In genomic region chr19:1104452-1105216, GRCh38 we compare ENCODE assay signal across 8 cellular contexts. TPM values are rescaled to one million over a fixed set of nuclear protein-coding genes. Genes with fewer than 3 reads are reported as not detected.
A peak's percentile ranks its signal among the peaks of the same experiment; 100 is the strongest.
DNase-seq lines count a peak whose midpoint lies in the region; ATAC-seq, FAIRE-seq and TF ChIP-seq lines count a peak whose summit lies in the region.

No MANE protein-coding gene starts in this region.

- H3K9ac ChIP-seq in Karpas-422 (ENCODE audit: low read length) = peak overlapping the region; percentile 98

- H3K9me3 ChIP-seq in Karpas-422 (ENCODE audit: low read length) = no peaks in the 10 kb centered on the region
- H3K9me3 ChIP-seq in prostate gland = no peaks in the 10 kb centered on the region

- no peak overlapping the region for H3K27ac Mint-ChIP-seq in T-helper 1 cell treated with Interleukin-12 subunit alpha and Interleukin-12 subunit beta and Interleukin-4 antibody, amounts not matched to agents 30 μg/mL and 1 μg/mL, for 36 hours

- DNase-seq in D721Med (ENCODE audit: insufficient read length, low spot score) = peak; percentile 90
- DNase-seq in Karpas-422 = peak; percentile 90
- no peak for DNase-seq in astrocyte of the cerebellum (ENCODE audit: low read depth)
- DNase-seq in hepatic stellate cell (ENCODE audit: low spot score) = peak; percentile 75
- peak; percentile 60 for DNase-seq in prostate gland (ENCODE audit: low spot score)

- FAIRE-seq in D721Med (lab: Jason Lieb, UNC) = no peak

- H3K9me3 Mint-ChIP-seq in T-helper 1 cell treated with Interleukin-12 subunit alpha and Interleukin-12 subunit beta and Interleukin-4 antibody, amounts not matched to agents 30 μg/mL and 1 μg/mL, for 36 hours = peaks cover 4% of the 10 kb centered on the region

- peak overlapping the region; percentile 91 for H3K4me2 ChIP-seq in Karpas-422 (ENCODE audit: low read depth, low read length, poor library complexity, severe bottlenecking)

- H3K27ac ChIP-seq in Karpas-422 (ENCODE audit: low read length) (peak overlapping the region; percentile 77), prostate gland (peak overlapping the region; percentile 99)

- H3K27me3 ChIP-seq in Karpas-422 (ENCODE audit: low read length) (no peaks in the 10 kb centered on the region), prostate gland (replicated peaks; ENCODE audit: insufficient read depth) (no peaks in the 10 kb centered on the region)

- H4K20me1 ChIP-seq in Karpas-422 (ENCODE audit: insufficient read depth, low read depth, low read length) = peaks cover 5% of the 10 kb centered on the region; the same call in 1 of the 2 replicates

- no peak overlapping the region for H2AFZ ChIP-seq in Karpas-422 (ENCODE audit: low read length)

- H3K36me3 ChIP-seq in Karpas-422 (ENCODE audit: insufficient read depth, low read length) = no peaks in the 10 kb centered on the region
- peaks cover 5 to 30% of the 10 kb centered on the region in 2 donors for H3K36me3 ChIP-seq in prostate gland

- TF ChIP-seq CTCF in D721Med (IDR thresholded peaks at IDR 0.05; ENCODE audit: insufficient read depth, missing control alignments) = no peak
- no peak for TF ChIP-seq CTCF in astrocyte of the cerebellum (IDR thresholded peaks at IDR 0.05; ENCODE audit: low read depth, low read length, missing control alignments)
- peak in 1 of 4 experiments; percentile 7 for TF ChIP-seq CTCF in prostate gland (IDR thresholded peaks at IDR 0.05)

- ATAC-seq in GM21528 (IDR thresholded peaks at IDR 0.05; ENCODE audit: low FRiP score, unreplicated experiment) = peak; percentile 46
- ATAC-seq in HG03135 (IDR thresholded peaks at IDR 0.05; ENCODE audit: unreplicated experiment) = no peak

- TF ChIP-seq POLR2A in prostate gland (IDR thresholded peaks at IDR 0.05) = peak; percentile 36

- no peaks in the 10 kb centered on the region for H3K9me2 ChIP-seq in Karpas-422 (replicated peaks; ENCODE audit: insufficient read depth, low read length)

- peaks cover 43% of the 10 kb centered on the region for H3K4me1 ChIP-seq in Karpas-422 (ENCODE audit: low read length)
- H3K4me1 ChIP-seq in prostate gland (replicated peaks) = peaks cover 12% of the 10 kb centered on the region

- no peaks in the 10 kb centered on the region for H3K27me3 Mint-ChIP-seq in T-helper 1 cell treated with Interleukin-12 subunit alpha and Interleukin-12 subunit beta and Interleukin-4 antibody, amounts not matched to agents 30 μg/mL and 1 μg/mL, for 36 hours (ENCODE audit: low read depth)

- intact Hi-C loops in prostate gland (cut with DNase I) = no loop called here

- 0% methylated on average over 56 of the region's 92 CpGs for WGBS in prostate gland

- peak overlapping the region; percentile 67 for H3K4me3 Mint-ChIP-seq in T-helper 1 cell treated with Interleukin-12 subunit alpha and Interleukin-12 subunit beta and Interleukin-4 antibody, amounts not matched to agents 30 μg/mL and 1 μg/mL, for 36 hours

- peaks cover 9% of the 10 kb centered on the region for H3K36me3 Mint-ChIP-seq in T-helper 1 cell treated with Interleukin-12 subunit alpha and Interleukin-12 subunit beta and Interleukin-4 antibody, amounts not matched to agents 30 μg/mL and 1 μg/mL, for 36 hours (ENCODE audit: low read depth)

- peaks cover 23% of the 10 kb centered on the region for H3K4me1 Mint-ChIP-seq in T-helper 1 cell treated with Interleukin-12 subunit alpha and Interleukin-12 subunit beta and Interleukin-4 antibody, amounts not matched to agents 30 μg/mL and 1 μg/mL, for 36 hours (ENCODE audit: low read depth)

- peaks cover 14% of the 10 kb centered on the region for H3K79me2 ChIP-seq in Karpas-422 (ENCODE audit: low read length)

- peak overlapping the region; percentile 95 for H3K4me3 ChIP-seq in Karpas-422 (ENCODE audit: low read length)
- H3K4me3 ChIP-seq in astrocyte of the cerebellum (ENCODE audit: low read depth, low read length) = peak overlapping the region; percentile 64
- peak overlapping the region; percentile 95 to 97 for H3K4me3 ChIP-seq in prostate gland

- in situ Hi-C loops in astrocyte of the cerebellum (cut with HindIII; ENCODE audit: low sequenced_read_pairs) = no loop called here

RNA-seq across cellular contexts. Expression of gene GPX4, which starts 0.8 kb away (rescaled TPM):
- 286 and 423 TPM in 2 replicates for total RNA-seq in Karpas-422 (2014; rRNA removed; shearing (Covaris generic); ENCODE audit: low replicate concordance)
- total RNA-seq in prostate gland = 100 to 1,000 TPM; 577 to 627 TPM

RNA-seq across cellular contexts. Expression of gene POLR2E, which starts 9.5 kb away (rescaled TPM):
- total RNA-seq in Karpas-422 (2014; rRNA removed; shearing (Covaris generic); ENCODE audit: low replicate concordance) = 117 and 222 TPM in 2 replicates
- total RNA-seq in prostate gland = 100 to 1,000 TPM; 152 to 169 TPM

RNA-seq across cellular contexts. Expression of gene ARHGAP45, which starts 37.7 kb away (rescaled TPM):
- total RNA-seq in Karpas-422 (2014; rRNA removed; shearing (Covaris generic); ENCODE audit: low replicate concordance) = 31.5 and 114 TPM in 2 replicates
- 10 to 100 TPM in 1 of 2 donors, 1 to 10 TPM in 1; 8.9 to 26.2 TPM for total RNA-seq in prostate gland
